Comparison of ENCODE assay signal across 23 cellular contexts in genomic region chr14:68167019-68167716, GRCh38.
"Had no signal": no experiment of that assay in that cellular context is flagged by ENCODE, and none has a peak within 500 bp of the region (broad histone marks: within the 10 kb centered on the region; RNA-seq: fewer than 3 reads in every experiment).

No MANE protein-coding gene starts in this region.

- H3K27ac ChIP-seq: cardiac muscle cell, coronary artery, epithelial cell of prostate, neutrophil, spleen, VCaP had no signal

- H3K4me3 ChIP-seq: cardiac muscle cell, coronary artery, gastroesophageal sphincter, spleen had no signal

- H3K9me3 Mint-ChIP-seq: activated naive CD8-positive, alpha-beta T cell treated with anti-CD3 and anti-CD28 coated beads, Interleukin-2, amount 50 U/mL, for 24 hours; activated T-helper 1 cell treated with anti-CD3 and anti-CD28 coated beads, Interleukin-12 subunit alpha, Interleukin-12 subunit beta, Interleukin-2, Interleukin-4 antibody, amounts not matched to agents 30 ng/mL and 10 ng/mL and 1 ng/mL, durations not matched to agents 14 hours and 24 hours and 36 hours; naive B cell; stimulated activated memory B cell treated with anti-CD40 and anti-IgM and Interleukin-4, amounts not matched to agents 10 μg/mL and 1 μg/mL and 100 μg/mL, for 72 hours had no signal

- H3K9me3 ChIP-seq: gastroesophageal sphincter, neutrophil, spleen had no signal

- H3K27me3 Mint-ChIP-seq: activated CD4-positive, alpha-beta T cell treated with anti-CD3 and anti-CD28 coated beads for 36 hours; activated naive CD8-positive, alpha-beta T cell treated with anti-CD3 and anti-CD28 coated beads, Interleukin-2, amount 50 U/mL, for 24 hours; naive B cell; stimulated activated memory B cell treated with anti-CD40 and anti-IgM and Interleukin-4, amounts not matched to agents 10 μg/mL and 1 μg/mL and 100 μg/mL, for 72 hours had no signal

- H3K4me3 Mint-ChIP-seq: activated CD4-positive, alpha-beta T cell treated with anti-CD3 and anti-CD28 coated beads for 36 hours; activated CD8-positive, alpha-beta T cell treated with anti-CD3 and anti-CD28 coated beads, Interleukin-2, amount 10 ng/mL, durations not matched to agents 7 days and 5 days; activated naive CD8-positive, alpha-beta T cell treated with anti-CD3 and anti-CD28 coated beads, Interleukin-2, amount 50 U/mL, for 24 hours; activated T-helper 1 cell treated with anti-CD3 and anti-CD28 coated beads, Interleukin-12 subunit alpha, Interleukin-12 subunit beta, Interleukin-2, Interleukin-4 antibody, amounts not matched to agents 30 ng/mL and 10 ng/mL and 1 ng/mL, durations not matched to agents 14 hours and 24 hours and 36 hours; naive B cell; stimulated activated memory B cell treated with anti-CD40 and anti-IgM and Interleukin-4, amounts not matched to agents 10 μg/mL and 1 μg/mL and 100 μg/mL, for 72 hours had no signal

- H3K27me3 ChIP-seq: cardiac muscle cell, gastroesophageal sphincter, neutrophil, spleen had no signal

- H3K4me1 Mint-ChIP-seq: activated CD4-positive, alpha-beta T cell treated with anti-CD3 and anti-CD28 coated beads for 36 hours; activated naive CD8-positive, alpha-beta T cell treated with anti-CD3 and anti-CD28 coated beads, Interleukin-2, amount 50 U/mL, for 24 hours; naive B cell; stimulated activated memory B cell treated with anti-CD40 and anti-IgM and Interleukin-4, amounts not matched to agents 10 μg/mL and 1 μg/mL and 100 μg/mL, for 72 hours had no signal

- H3K36me3 ChIP-seq: cardiac muscle cell, gastroesophageal sphincter, neutrophil, spleen had no signal

- DNase-seq: activated CD4-positive, alpha-beta T cell treated with anti-CD3 and anti-CD28 coated beads for 36 hours; activated CD8-positive, alpha-beta memory T cell treated with anti-CD3 and anti-CD28 coated beads, Interleukin-2, amount 50 U/mL, for 48 hours; activated CD8-positive, alpha-beta T cell treated with anti-CD3 and anti-CD28 coated beads, Interleukin-2, amount 10 ng/mL, durations not matched to agents 7 days and 5 days; activated naive CD4-positive, alpha-beta T cell treated with Interleukin-2 at 50 U/mL for 16 hours; activated naive CD8-positive, alpha-beta T cell treated with anti-CD3 and anti-CD28 coated beads, Interleukin-2, amount 50 U/mL, for 24 hours; effector CD8-positive, alpha-beta T cell; hippocampal formation; mesendoderm; naive B cell; right cardiac atrium; spleen; stimulated activated CD4-positive, alpha-beta T cell treated with anti-CD3 and anti-CD28 coated beads, Interleukin-1b, Interleukin-23, amount 100 ng/mL, for 48 hours; substantia nigra; T1000; trophoblast cell had no signal

- H3K36me3 Mint-ChIP-seq: naive B cell had no signal

- H3K4me1 ChIP-seq: spleen had no signal

- H3K27ac Mint-ChIP-seq: activated CD4-positive, alpha-beta T cell treated with anti-CD3 and anti-CD28 coated beads for 36 hours; activated CD8-positive, alpha-beta T cell treated with anti-CD3 and anti-CD28 coated beads, Interleukin-2, amount 10 ng/mL, durations not matched to agents 7 days and 5 days; activated naive CD8-positive, alpha-beta T cell treated with anti-CD3 and anti-CD28 coated beads, Interleukin-2, amount 50 U/mL, for 24 hours; activated T-helper 1 cell treated with anti-CD3 and anti-CD28 coated beads, Interleukin-12 subunit alpha, Interleukin-12 subunit beta, Interleukin-2, Interleukin-4 antibody, amounts not matched to agents 30 ng/mL and 10 ng/mL and 1 ng/mL, durations not matched to agents 14 hours and 24 hours and 36 hours; stimulated activated memory B cell treated with anti-CD40 and anti-IgM and Interleukin-4, amounts not matched to agents 10 μg/mL and 1 μg/mL and 100 μg/mL, for 72 hours had no signal

- ATAC-seq: activated CD4-positive, alpha-beta T cell treated with anti-CD3 and anti-CD28 coated beads for 36 hours; activated CD8-positive, alpha-beta T cell treated with anti-CD3 and anti-CD28 coated beads, Interleukin-2, amount 10 ng/mL, durations not matched to agents 7 days and 5 days; activated naive CD8-positive, alpha-beta T cell treated with anti-CD3 and anti-CD28 coated beads, Interleukin-2, amount 50 U/mL, for 24 hours; gastroesophageal sphincter; right cardiac atrium; stimulated activated memory B cell treated with anti-CD40 and anti-IgM and Interleukin-4, amounts not matched to agents 10 μg/mL and 1 μg/mL and 100 μg/mL, for 72 hours had no signal
